8 cellular contexts compared by ENCODE assay signal in the genomic region with DNA sequence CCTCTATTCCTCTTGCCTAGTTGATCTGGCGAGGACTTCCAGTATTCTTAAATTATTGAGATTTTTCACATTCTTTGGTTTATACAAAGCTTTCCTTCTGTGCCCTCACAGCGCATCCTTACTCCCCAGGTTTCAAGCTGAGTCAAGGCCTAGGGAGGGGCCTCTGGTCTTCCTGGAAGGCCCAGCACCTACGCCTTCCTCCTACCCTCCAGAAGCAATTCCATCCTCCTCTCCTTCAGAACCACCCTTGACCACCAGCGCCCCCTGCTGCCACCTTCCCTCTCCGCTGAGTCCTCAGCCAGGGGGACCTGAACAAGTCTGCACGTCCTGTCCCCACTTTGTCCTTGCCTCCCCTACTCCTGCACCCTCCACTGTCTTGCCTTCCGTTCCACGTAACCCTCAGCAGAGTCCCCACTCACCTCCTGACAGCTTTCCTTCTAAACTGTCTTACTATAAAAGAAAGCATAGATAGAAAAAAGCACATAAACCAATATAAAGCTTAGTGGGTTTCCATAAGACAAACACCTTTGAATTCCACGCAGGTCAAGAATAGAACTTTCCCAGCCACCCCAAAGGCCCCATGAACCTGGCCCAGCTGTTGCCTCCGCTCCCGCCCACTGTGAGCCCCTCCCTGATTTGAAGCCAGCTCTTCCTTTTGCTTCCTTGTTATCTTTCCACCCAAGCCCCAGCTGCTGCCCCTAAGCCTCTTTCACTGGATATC.
DNase-seq lines count a peak whose midpoint lies in the region; ATAC-seq, FAIRE-seq and TF ChIP-seq lines count a peak whose summit lies in the region.

No MANE protein-coding gene starts in this region.

- peak; percentile 78 for FAIRE-seq in H54 (lab: Jason Lieb, UNC)

- peaks cover 3% of the 10 kb centered on the region for H3K4me1 Mint-ChIP-seq in CD14-positive monocyte
- no peaks in the 10 kb centered on the region for H3K4me1 Mint-ChIP-seq in activated naive CD4-positive, alpha-beta T cell treated with anti-CD3 and anti-CD28 coated beads, Interleukin-2, amount 10 ng/mL, durations not matched to agents 7 days and 5 days
- H3K4me1 Mint-ChIP-seq in progenitor cell of endocrine pancreas (ENCODE audit: low read depth): peaks cover 3% of the 10 kb centered on the region

- intact Hi-C loops in CD14-positive monocyte (cut with micrococcal nuclease): loop anchor here (2.0 to 5.0 kb wide), 2 partner anchors 326 to 328 kb away; no protein-coding TSS in a partner anchor
- intact Hi-C loops in Right ventricle myocardium superior (cut with DNase I): loop anchor here (2.0 to 10.0 kb wide), 2 partner anchors 326 to 1248 kb away; no protein-coding TSS in a partner anchor

- DNase-seq in CD14-positive monocyte (ENCODE audit: low spot score) (peak; percentile 67), H54 (ENCODE audit: insufficient read length, low spot score) (peak; percentile 98), NOMO-1 treated with DMSO at 0.1 percent for 48 hours (lab: John Stamatoyannopoulos, UW; ENCODE audit: unreplicated experiment) (peak; percentile 4), Right ventricle myocardium superior (peak; percentile 83), progenitor cell of endocrine pancreas (ENCODE audit: low spot score, unreplicated experiment) (peak; percentile 61), putamen (ENCODE audit: low spot score) (no peak)
- peak; percentile 64 for DNase-seq in activated naive CD4-positive, alpha-beta T cell treated with anti-CD3 and anti-CD28 coated beads, Interleukin-2, amount 10 ng/mL, durations not matched to agents 7 days and 5 days

- CTCF ChIA-PET in activated naive CD4-positive, alpha-beta T cell treated with anti-CD3 and anti-CD28 coated beads, Interleukin-2, amount 10 ng/mL, durations not matched to agents 7 days and 5 days (lab: Charles Lee): interaction anchor here (0.6 to 1.9 kb wide), 7 partner anchors 11 to 1998 kb away, joined by 3 to 15 read pairs (median 3); no protein-coding TSS in a partner anchor

- peaks cover 70 to 86% of the 10 kb centered on the region in 2 donors for H3K36me3 Mint-ChIP-seq in CD14-positive monocyte
- H3K36me3 Mint-ChIP-seq in activated naive CD4-positive, alpha-beta T cell treated with anti-CD3 and anti-CD28 coated beads, Interleukin-2, amount 10 ng/mL, durations not matched to agents 7 days and 5 days: no peaks in the 10 kb centered on the region
- H3K36me3 Mint-ChIP-seq in progenitor cell of endocrine pancreas (ENCODE audit: insufficient read depth): peaks cover 68% of the 10 kb centered on the region

- peaks cover 17 to 22% (median 18%) of the 10 kb centered on the region in 7 donors for H3K9me3 Mint-ChIP-seq in CD14-positive monocyte
- peaks cover 7% of the 10 kb centered on the region for H3K9me3 Mint-ChIP-seq in activated naive CD4-positive, alpha-beta T cell treated with anti-CD3 and anti-CD28 coated beads, Interleukin-2, amount 10 ng/mL, durations not matched to agents 7 days and 5 days
- H3K9me3 Mint-ChIP-seq in progenitor cell of endocrine pancreas (ENCODE audit: low read depth): peaks cover 3% of the 10 kb centered on the region

- TF ChIP-seq CTCF in CD14-positive monocyte (IDR thresholded peaks at IDR 0.05) (peak; percentile 80), progenitor cell of endocrine pancreas (IDR thresholded peaks at IDR 0.05; ENCODE audit: unreplicated experiment) (peak; percentile 71)

- ATAC-seq in Right ventricle myocardium superior (ENCODE audit: poor library complexity) (peak; percentile 93), GM21786 (IDR thresholded peaks at IDR 0.05; ENCODE audit: unreplicated experiment) (no peak)

- H3K27ac Mint-ChIP-seq in CD14-positive monocyte (peak overlapping the region in 2 of 7 donors; percentile 18 to 43), progenitor cell of endocrine pancreas (no peak overlapping the region)
- no peak overlapping the region for H3K27ac Mint-ChIP-seq in activated naive CD4-positive, alpha-beta T cell treated with anti-CD3 and anti-CD28 coated beads, Interleukin-2, amount 10 ng/mL, durations not matched to agents 7 days and 5 days

- no peak overlapping the region for H3K4me3 Mint-ChIP-seq in CD14-positive monocyte
- no peak overlapping the region for H3K4me3 Mint-ChIP-seq in activated naive CD4-positive, alpha-beta T cell treated with anti-CD3 and anti-CD28 coated beads, Interleukin-2, amount 10 ng/mL, durations not matched to agents 7 days and 5 days
- no peak overlapping the region for H3K4me3 Mint-ChIP-seq in progenitor cell of endocrine pancreas (ENCODE audit: low read depth)

- H3K27me3 Mint-ChIP-seq in CD14-positive monocyte (ENCODE audit: low read depth in 3 of 3) (peaks cover 0 to 3% (median 2%) of the 10 kb centered on the region in 3 donors), progenitor cell of endocrine pancreas (no peaks in the 10 kb centered on the region)
- H3K27me3 Mint-ChIP-seq in activated naive CD4-positive, alpha-beta T cell treated with anti-CD3 and anti-CD28 coated beads, Interleukin-2, amount 10 ng/mL, durations not matched to agents 7 days and 5 days: peaks cover 16% of the 10 kb centered on the region

- TF ChIP-seq POLR2A in H54 (IDR thresholded peaks at IDR 0.05; ENCODE audit: low read depth, low read length): no peak
